Comparison of ENCODE assay signal across 12 cellular contexts in the genomic region with DNA sequence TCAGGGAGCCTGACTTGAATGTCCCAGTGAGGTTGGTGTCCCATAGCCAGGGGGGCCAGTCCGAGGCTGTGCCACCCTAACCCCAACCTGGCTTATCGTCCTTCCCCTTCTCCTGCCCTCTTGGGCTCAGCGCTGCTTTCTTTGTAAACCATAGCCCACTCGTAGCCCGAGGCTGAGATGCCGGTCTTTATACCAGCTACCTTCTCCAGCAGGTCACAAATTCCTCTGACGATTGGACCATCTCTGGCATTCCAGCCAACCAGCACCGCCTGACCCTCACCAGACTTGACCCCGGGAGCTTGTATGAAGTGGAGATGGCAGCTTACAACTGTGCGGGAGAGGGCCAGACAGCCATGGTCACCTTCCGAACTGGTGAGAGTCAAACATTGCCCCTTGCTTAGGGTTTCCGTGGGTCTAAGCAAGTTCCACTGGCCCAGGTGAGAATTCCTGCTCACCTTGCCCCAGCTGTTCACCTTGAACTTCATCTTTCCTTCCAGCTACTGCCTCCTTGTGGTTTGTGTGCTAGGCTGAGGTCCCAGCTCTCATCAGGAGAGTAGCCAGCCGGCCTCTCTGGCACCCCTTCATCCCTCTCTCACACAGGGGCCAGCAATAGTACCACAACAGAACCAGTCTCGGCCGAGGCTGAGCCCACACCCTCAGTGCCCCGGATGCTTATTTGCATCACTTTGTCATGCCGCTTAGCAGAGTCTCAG.
DNase-seq lines count a peak whose midpoint lies in the region; ATAC-seq and TF ChIP-seq lines count a peak whose summit lies in the region.
"Had no signal": no experiment of that assay in that cellular context is flagged by ENCODE, and none has a peak within 500 bp of the region (broad histone marks: within the 10 kb centered on the region; RNA-seq: fewer than 3 reads in every experiment).

No MANE protein-coding gene starts in this region.

- H3K27me3 ChIP-seq in thyroid gland (no peaks in the 10 kb centered on the region), adrenal gland (no peaks in the 10 kb centered on the region)
- H3K27me3 ChIP-seq: neutrophil had no signal

- ATAC-seq in HG03066 (IDR thresholded peaks at IDR 0.05; ENCODE audit: low read depth, unreplicated experiment) = peak; percentile 23
- ATAC-seq in naive B cell (ENCODE audit: low read depth in 2 of 2) = peak in 1 of 2 donors; percentile 15

- intact Hi-C loops in thyroid gland (cut with DNase I) = no loop called here
- intact Hi-C loops in adrenal gland (cut with DNase I) = no loop called here

- peaks cover 29% of the 10 kb centered on the region for H3K4me1 Mint-ChIP-seq in chondrocyte (ENCODE audit: low read depth)
- peaks cover 28 to 31% (median 31%) of the 10 kb centered on the region in 3 donors for H3K4me1 Mint-ChIP-seq in naive B cell

- 93 to 97% methylated on average over 17 of the region's 17 CpGs for WGBS in thyroid gland, 2 donors
- 86 to 93% (median 91%) methylated on average over 13 to 17 of the region's 17 CpGs for WGBS in adrenal gland, 4 donors

- H3K27ac Mint-ChIP-seq in chondrocyte (ENCODE audit: unreplicated experiment) (no peak overlapping the region), naive B cell (peak overlapping the region in 4 of 6 donors; percentile 45 to 90 (median 78))
- H3K27ac Mint-ChIP-seq: CD4-positive, alpha-beta memory T cell had no signal

- DNase-seq in chondrocyte (ENCODE audit: low spot score) = no peak
- no peak for DNase-seq in naive B cell
- DNase-seq in SKM-1 (lab: John Stamatoyannopoulos, UW; ENCODE audit: unreplicated experiment) = no peak
- DNase-seq in thyroid gland = no peak
- no peak for DNase-seq in adrenal gland
- DNase-seq in stimulated activated CD4-positive, alpha-beta T cell treated with anti-CD3 and anti-CD28 coated beads, Interleukin-4, amount 100 ng/mL, for 24 hours = no peak
- DNase-seq: activated effector memory CD4-positive, alpha-beta T cell treated with Interleukin-2 at 50 U/mL for 16 hours; CD4-positive, alpha-beta memory T cell; NCI-H774 had no signal

- no peak overlapping the region for H3K4me3 Mint-ChIP-seq in chondrocyte (ENCODE audit: unreplicated experiment)
- H3K4me3 Mint-ChIP-seq in naive B cell = peak overlapping the region in 3 of 8 donors; percentile 66 to 91 (median 78)
- H3K4me3 Mint-ChIP-seq: CD4-positive, alpha-beta memory T cell had no signal

- no peaks in the 10 kb centered on the region for H3K9me3 Mint-ChIP-seq in chondrocyte (ENCODE audit: low read depth)
- no peaks in the 10 kb centered on the region for H3K9me3 Mint-ChIP-seq in naive B cell

- peaks cover 6 to 14% of the 10 kb centered on the region in 2 donors for H3K4me1 ChIP-seq in thyroid gland
- H3K4me1 ChIP-seq in adrenal gland (replicated peaks in 1 of 2) = peaks cover 0 to 19% of the 10 kb centered on the region in 2 donors

- no peaks in the 10 kb centered on the region for H3K27me3 Mint-ChIP-seq in chondrocyte (ENCODE audit: low read depth)
- H3K27me3 Mint-ChIP-seq in naive B cell = no peaks in the 10 kb centered on the region

- peaks cover 8% of the 10 kb centered on the region for H3K36me3 Mint-ChIP-seq in chondrocyte (ENCODE audit: low read depth)
- no peaks in the 10 kb centered on the region for H3K36me3 Mint-ChIP-seq in naive B cell
- H3K36me3 Mint-ChIP-seq: CD4-positive, alpha-beta memory T cell had no signal

- TF ChIP-seq POLR2A in thyroid gland (IDR thresholded peaks at IDR 0.05) = no peak
- no peak for TF ChIP-seq POLR2A in adrenal gland (IDR thresholded peaks at IDR 0.05)

- H3K4me3 ChIP-seq in thyroid gland (replicated peaks in 1 of 3) (no peak overlapping the region), adrenal gland (no peak overlapping the region)

- TF ChIP-seq CTCF in GM12874 (IDR thresholded peaks at IDR 0.05; ENCODE audit: insufficient read depth, low read depth, low read length) (peak; percentile 19; the same call in 1 of the 2 replicates), chondrocyte (IDR thresholded peaks at IDR 0.05) (peak; percentile 23), thyroid gland (IDR thresholded peaks at IDR 0.05) (peak in 2 of 6 experiments; percentile 6 to 23), adrenal gland (IDR thresholded peaks at IDR 0.05) (no peak)

- H3K27ac ChIP-seq in thyroid gland (no peak overlapping the region), adrenal gland (no peak overlapping the region)
- H3K27ac ChIP-seq: neutrophil had no signal

- H3K36me3 ChIP-seq in thyroid gland = peaks cover 65 to 66% of the 10 kb centered on the region in 2 donors
- H3K36me3 ChIP-seq in adrenal gland (replicated peaks in 1 of 2) = no peaks in the 10 kb centered on the region
- H3K36me3 ChIP-seq: neutrophil had no signal

- H3K9me3 ChIP-seq in thyroid gland (no peaks in the 10 kb centered on the region), adrenal gland (replicated peaks in 1 of 3) (no peaks in the 10 kb centered on the region)
- H3K9me3 ChIP-seq: neutrophil had no signal

Comparison
In these comparisons a context has a peak if more than half of its experiments do, and no peak if none do; other contexts are left out.
1. CTCF ChIP-seq: peak in GM12874 (single experiment) and chondrocyte (single experiment); none in adrenal gland (0 of 6).